In the genomic region with DNA sequence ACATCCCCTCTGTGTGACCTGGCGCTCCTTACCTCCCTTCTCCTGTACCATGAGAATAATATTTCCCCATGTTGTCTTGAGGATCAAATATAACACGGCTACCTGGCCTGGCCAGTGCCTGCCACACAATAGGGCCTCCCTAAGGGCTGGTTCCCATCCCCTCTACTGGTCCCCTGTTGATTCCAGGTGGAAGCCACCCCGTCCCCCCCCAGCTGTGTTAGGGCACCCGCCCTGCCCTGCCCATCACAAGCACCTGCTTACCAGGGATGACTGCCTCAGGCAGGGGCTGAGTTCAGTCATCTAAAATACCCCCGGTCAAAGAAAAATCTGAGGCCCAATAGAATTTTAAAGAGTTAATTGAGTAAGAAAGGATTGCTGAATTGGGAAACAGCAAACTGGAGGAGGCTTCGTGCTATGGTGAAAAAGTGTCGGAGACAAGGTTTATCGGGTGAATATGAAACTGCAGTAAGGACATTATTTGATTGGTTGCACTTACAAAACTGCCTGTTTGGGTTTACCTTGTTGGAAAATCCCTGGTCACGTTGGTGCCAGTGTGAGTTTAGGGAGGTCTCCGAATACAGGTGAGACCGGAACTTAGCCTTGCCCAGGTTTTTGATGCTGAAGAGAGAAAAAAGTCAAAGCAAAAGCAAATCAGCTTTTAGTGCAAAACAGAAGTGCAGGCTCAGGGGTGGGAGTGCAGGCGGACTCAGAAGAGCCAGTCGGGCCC, we compare ENCODE assay signal across 12 cellular contexts. TPM values are rescaled to one million over a fixed set of nuclear protein-coding genes. Genes with fewer than 3 reads are reported as not detected.
DNase-seq lines count a peak whose midpoint lies in the region; ATAC-seq and TF ChIP-seq lines count a peak whose summit lies in the region.
"Had no signal": no experiment of that assay in that cellular context is flagged by ENCODE, and none has a peak within 500 bp of the region (broad histone marks: within the 10 kb centered on the region; RNA-seq: fewer than 3 reads in every experiment).

No MANE protein-coding gene starts in this region.

- TF ChIP-seq POLR2A in Peyer's patch (IDR thresholded peaks at IDR 0.05), result no peak

- CTCF ChIA-PET in SK-N-SH (lab: Yijun Ruan, JAX), result interaction anchor here (0.6 to 2.1 kb wide), 8 partner anchors 10 to 212 kb away, joined by 3 to 5 read pairs (median 3); no protein-coding TSS in a partner anchor

- H2AFZ ChIP-seq in GM23338 (peak overlapping the region; percentile 72), SK-N-SH (ENCODE audit: low read depth) (no peak overlapping the region)

- H3K9me3 Mint-ChIP-seq in GM23338 (no peaks in the 10 kb centered on the region; the same call in 2 of the 3 replicates), endodermal cell (no peaks in the 10 kb centered on the region), progenitor cell of endocrine pancreas (ENCODE audit: low read depth) (no peaks in the 10 kb centered on the region)

- no peak overlapping the region for H3K9ac ChIP-seq in endodermal cell (ENCODE audit: extremely low read depth, low read length, poor library complexity, severe bottlenecking)
- H3K9ac ChIP-seq in SK-N-SH, result no peak overlapping the region

- ATAC-seq in GM23338, result no peak

- H3K9me3 ChIP-seq in Peyer's patch (no peaks in the 10 kb centered on the region), endodermal cell (ENCODE audit: control insufficient read depth, low read length) (no peaks in the 10 kb centered on the region), SK-N-SH (no peaks in the 10 kb centered on the region)
- H3K9me3 ChIP-seq: SJCRH30 had no signal

- peaks cover 12% of the 10 kb centered on the region for H3K27me3 Mint-ChIP-seq in GM23338 (ENCODE audit: insufficient read depth, low read depth, poor library complexity)
- H3K27me3 Mint-ChIP-seq in endodermal cell (ENCODE audit: insufficient read depth), result no peaks in the 10 kb centered on the region
- no peaks in the 10 kb centered on the region for H3K27me3 Mint-ChIP-seq in progenitor cell of endocrine pancreas

- H3K4me3 ChIP-seq in GM23338 (no peak overlapping the region), Peyer's patch (no peak overlapping the region), endodermal cell (ENCODE audit: low read length) (no peak overlapping the region), SK-N-SH (ENCODE audit: low read depth in 2 of 2, low read length in 1 of 2) (no peak overlapping the region)

- H3K4me2 ChIP-seq in GM23338 (peak overlapping the region; percentile 68), SK-N-SH (no peak overlapping the region)

- peak overlapping the region; percentile 96 for H3K27ac Mint-ChIP-seq in GM23338
- peak overlapping the region; percentile 91 for H3K27ac Mint-ChIP-seq in endodermal cell
- peak overlapping the region; percentile 85 for H3K27ac Mint-ChIP-seq in progenitor cell of endocrine pancreas

- TF ChIP-seq RAD21 in SK-N-SH (IDR thresholded peaks at IDR 0.05; ENCODE audit: low read length), result no peak

- H3K4me3 Mint-ChIP-seq in GM23338 (peak overlapping the region; percentile 16; the same call in 2 of the 3 replicates), endodermal cell (peak overlapping the region; percentile 27), progenitor cell of endocrine pancreas (ENCODE audit: low read depth) (no peak overlapping the region)

- H3K4me1 Mint-ChIP-seq in GM23338 (peaks cover 26% of the 10 kb centered on the region), endodermal cell (peaks cover 24% of the 10 kb centered on the region), progenitor cell of endocrine pancreas (ENCODE audit: low read depth) (peaks cover 14% of the 10 kb centered on the region)

- no peaks in the 10 kb centered on the region for H3K27me3 ChIP-seq in GM23338 (ENCODE audit: insufficient read depth)
- H3K27me3 ChIP-seq in Peyer's patch, result no peaks in the 10 kb centered on the region
- no peaks in the 10 kb centered on the region for H3K27me3 ChIP-seq in endodermal cell (ENCODE audit: control insufficient read depth, insufficient read depth, low read length, poor library complexity, severe bottlenecking)
- H3K27me3 ChIP-seq in SK-N-SH (ENCODE audit: insufficient read depth), result no peaks in the 10 kb centered on the region
- H3K27me3 ChIP-seq: SJCRH30 had no signal

- WGBS in endodermal cell (ENCODE audit: insufficient coverage in 1 of 2, insufficient read length in 1 of 2), 2 experiments, result 92 to 93% methylated on average over 11 to 13 of the region's 13 CpGs
- WGBS in SK-N-SH (ENCODE audit: low lambda C conversion rate), result 86% methylated on average over 13 of the region's 13 CpGs

- H3K36me3 Mint-ChIP-seq in GM23338 (ENCODE audit: low read depth) (no peaks in the 10 kb centered on the region), endodermal cell (ENCODE audit: low read depth) (no peaks in the 10 kb centered on the region), progenitor cell of endocrine pancreas (ENCODE audit: insufficient read depth) (no peaks in the 10 kb centered on the region)

- POLR2A ChIA-PET in SK-N-SH (lab: Yijun Ruan, JAX), result no interaction called here

- no peak for TF ChIP-seq EP300 in SK-N-SH (IDR thresholded peaks at IDR 0.05; ENCODE audit: borderline replicate concordance in 1 of 2, low read depth in 1 of 2, low read length in 1 of 2)

- H3K36me3 ChIP-seq in GM23338 (ENCODE audit: insufficient read depth), result no peaks in the 10 kb centered on the region
- H3K36me3 ChIP-seq in Peyer's patch, result peaks cover 0 to 12% (median 0%) of the 10 kb centered on the region in 3 donors
- no peaks in the 10 kb centered on the region for H3K36me3 ChIP-seq in endodermal cell (ENCODE audit: control insufficient read depth, insufficient read depth, low read length)
- no peaks in the 10 kb centered on the region for H3K36me3 ChIP-seq in SK-N-SH (replicated peaks in 1 of 2; ENCODE audit: control insufficient read depth in 1 of 2, insufficient read depth in 2 of 2, low read length in 1 of 2)
- H3K36me3 ChIP-seq: SJCRH30 had no signal

- TF ChIP-seq CTCF in GM23338 (conservative IDR thresholded peaks at IDR 0.05; ENCODE audit: low read depth in 2 of 2), result no peak
- no peak for TF ChIP-seq CTCF in Peyer's patch (IDR thresholded peaks at IDR 0.05)
- no peak for TF ChIP-seq CTCF in endodermal cell (conservative IDR thresholded peaks at IDR 0.05)
- TF ChIP-seq CTCF in progenitor cell of endocrine pancreas (IDR thresholded peaks at IDR 0.05; ENCODE audit: unreplicated experiment), result no peak
- no peak for TF ChIP-seq CTCF in SK-N-SH (IDR thresholded peaks at IDR 0.05)

- H3K79me2 ChIP-seq in GM23338 (replicated peaks; ENCODE audit: insufficient read depth) (no peaks in the 10 kb centered on the region), SK-N-SH (ENCODE audit: insufficient read depth) (no peaks in the 10 kb centered on the region)

- no peak for DNase-seq in GM23338 (ENCODE audit: low spot score)
- DNase-seq in Peyer's patch, result peak in 1 of 3 donors; percentile 36
- no peak for DNase-seq in endodermal cell
- DNase-seq in progenitor cell of endocrine pancreas (ENCODE audit: low spot score, unreplicated experiment), result no peak
- DNase-seq in COLO829 (ENCODE audit: low spot score), result no peak
- no peak for DNase-seq in anterior cingulate cortex (lab: John Stamatoyannopoulos, UW)
- no peak for DNase-seq in SK-N-SH
- DNase-seq: caudate nucleus, IMR-90, small intestine had no signal

- no peaks in the 10 kb centered on the region for H4K20me1 ChIP-seq in GM23338 (replicated peaks; ENCODE audit: insufficient read depth)
- no peaks in the 10 kb centered on the region for H4K20me1 ChIP-seq in SK-N-SH (ENCODE audit: insufficient read depth)

- peak overlapping the region; percentile 67; the same call in 1 of the 2 replicates for H3K27ac ChIP-seq in GM23338 (ENCODE audit: low read depth)
- peak overlapping the region; percentile 42 to 64 (median 52) for H3K27ac ChIP-seq in Peyer's patch
- H3K27ac ChIP-seq in endodermal cell (ENCODE audit: low read depth, low read length), result peak overlapping the region; percentile 72
- no peak overlapping the region for H3K27ac ChIP-seq in SK-N-SH (ENCODE audit: low read depth in 2 of 2, low read length in 1 of 2)
- H3K27ac ChIP-seq: SJCRH30 had no signal

- H3F3A ChIP-seq in GM23338 (replicated peaks; ENCODE audit: low read depth) (no peaks in the 10 kb centered on the region), SK-N-SH (replicated peaks; ENCODE audit: insufficient read depth) (no peaks in the 10 kb centered on the region)

- H3K9me2 ChIP-seq in GM23338 (ENCODE audit: insufficient read depth) (no peaks in the 10 kb centered on the region), SK-N-SH (no peaks in the 10 kb centered on the region)

- H3K4me1 ChIP-seq in GM23338 (ENCODE audit: insufficient read depth), result peaks cover 21% of the 10 kb centered on the region
- peaks cover 0 to 38% (median 16%) of the 10 kb centered on the region in 4 donors for H3K4me1 ChIP-seq in Peyer's patch
- peaks cover 14% of the 10 kb centered on the region for H3K4me1 ChIP-seq in endodermal cell (ENCODE audit: control insufficient read depth, insufficient read depth, low read length)
- H3K4me1 ChIP-seq in SK-N-SH (ENCODE audit: control insufficient read depth in 1 of 2, insufficient read depth in 2 of 2, low read depth in 1 of 2, low read length in 1 of 2), result peaks cover 0 to 19% of the 10 kb centered on the region in 2 experiments; a peak in 1 of 4 replicates

RNA-seq across cellular contexts. Expression of gene APOL1, which starts 5.2 kb away (rescaled TPM):
- not detected in 2 replicates for total RNA-seq in GM23338 (2014; rRNA removed; shearing (Covaris generic))
- polyA plus RNA-seq in GM23338 (2016; fragmentation: Nextera tagmentation; extraction: Ambion mirVana), result 0.11 and 0.23 TPM in 2 replicates
- 10 to 100 TPM; 12.2 to 23.9 (median 19.8) TPM for total RNA-seq in Peyer's patch
- under 1 TPM; 0.11 to 0.22 TPM for total RNA-seq in endodermal cell
- not detected for polyA plus RNA-seq in endodermal cell (2013, experiment 1 of 2)
- polyA plus RNA-seq in endodermal cell (2013, experiment 2 of 2), result not detected
- total RNA-seq in progenitor cell of endocrine pancreas, result 0.12 TPM in 1 of 2 replicates, not detected in the other
- polyA plus RNA-seq in SK-N-SH (2012; rRNA removed), result 0.42 and 0.56 TPM in 2 replicates
- 0.36 and 0.62 TPM in 2 replicates for polyA plus RNA-seq in SK-N-SH (2012; cell fraction: cytosol; rRNA removed)
- 0.33 and 0.64 TPM in 2 replicates for polyA plus RNA-seq in SK-N-SH (2012; cell fraction: nucleus; rRNA removed)

RNA-seq across cellular contexts. Expression of gene APOL2, which starts 18.8 kb away (rescaled TPM):
- total RNA-seq in GM23338 (2014; rRNA removed; shearing (Covaris generic)), result 10.4 and 12.4 TPM in 2 replicates
- polyA plus RNA-seq in GM23338 (2016; fragmentation: Nextera tagmentation; extraction: Ambion mirVana), result 4.9 and 5.5 TPM in 2 replicates
- 10 to 100 TPM; 48.7 to 55.2 (median 52.3) TPM for total RNA-seq in Peyer's patch
- total RNA-seq in endodermal cell, result 1 to 10 TPM; 2.1 to 7.9 TPM
- polyA plus RNA-seq in endodermal cell (2013, experiment 1 of 2), result 7.4 TPM
- 7.3 TPM for polyA plus RNA-seq in endodermal cell (2013, experiment 2 of 2)
- total RNA-seq in progenitor cell of endocrine pancreas, result 18.8 and 19.3 TPM in 2 replicates
- polyA plus RNA-seq in SK-N-SH (2012; rRNA removed), result 8.3 and 9.4 TPM in 2 replicates
- polyA plus RNA-seq in SK-N-SH (2012; cell fraction: cytosol; rRNA removed), result 4.9 and 6.9 TPM in 2 replicates
- 21.0 and 23.6 TPM in 2 replicates for polyA plus RNA-seq in SK-N-SH (2012; cell fraction: nucleus; rRNA removed)

RNA-seq across cellular contexts. Expression of gene APOL4, which starts 56.5 kb away (rescaled TPM):
- not detected in 2 replicates for total RNA-seq in GM23338 (2014; rRNA removed; shearing (Covaris generic))
- not detected in 2 replicates for polyA plus RNA-seq in GM23338 (2016; fragmentation: Nextera tagmentation; extraction: Ambion mirVana)
- 1 to 10 TPM in 2 of 4 donors, under 1 TPM in 1, not detected in 1; 0.35 to 3.3 (median 2.5) TPM for total RNA-seq in Peyer's patch
- not detected for total RNA-seq in endodermal cell
- 0.07 TPM for polyA plus RNA-seq in endodermal cell (2013, experiment 1 of 2)
- 0.17 TPM for polyA plus RNA-seq in endodermal cell (2013, experiment 2 of 2)
- total RNA-seq in progenitor cell of endocrine pancreas, result not detected in 2 replicates
- polyA plus RNA-seq in SK-N-SH (2012; rRNA removed), result 0.08 and 0.21 TPM in 2 replicates
- 0.27 and 0.38 TPM in 2 replicates for polyA plus RNA-seq in SK-N-SH (2012; cell fraction: cytosol; rRNA removed)
- polyA plus RNA-seq in SK-N-SH (2012; cell fraction: nucleus; rRNA removed), result 0.13 and 0.18 TPM in 2 replicates
- total RNA-seq: fibroblast of villous mesenchyme, IMR-90 had no signal

Comparison
In these comparisons a context has a peak if more than half of its experiments do, and no peak if none do; other contexts are left out.
1. H3K27ac ChIP-seq: peak in GM23338 (single experiment), Peyer's patch (4 of 4) and endodermal cell (single experiment); none in SK-N-SH (0 of 2).
2. RNA of gene APOL1, which starts 5.2 kb away (total RNA-seq): 12.2 to 23.9 TPM in Peyer's patch; 0.11 to 0.22 TPM in endodermal cell, 0.12 TPM in progenitor cell of endocrine pancreas and not detected in GM23338; every median in the first group is over 10 times any median in the second.
3. Peak in every context shown above with its lines, with median percentiles within 50 percentile points of each other: H3K27ac Mint-ChIP-seq.